ENCODE assay signal across 8 cellular contexts in genomic region chr1:21935393-21935804, GRCh38. TPM values are rescaled to one million over a fixed set of nuclear protein-coding genes. Genes with fewer than 3 reads are reported as not detected.
DNase-seq lines count a peak whose midpoint lies in the region; ATAC-seq and TF ChIP-seq lines count a peak whose summit lies in the region.

No MANE protein-coding gene starts in this region.

- peak overlapping the region; percentile 94 for H3K4me3 Mint-ChIP-seq in HFFc6
- H3K4me3 Mint-ChIP-seq in activated naive CD8-positive, alpha-beta T cell treated with anti-CD3 and anti-CD28 coated beads, Interleukin-2, amount 10 ng/mL, durations not matched to agents 7 days and 5 days, result peak overlapping the region; percentile 65
- H3K4me3 Mint-ChIP-seq in stimulated activated naive B cell treated with anti-CD40 and anti-IgM and Interleukin-4, amounts not matched to agents 10 μg/mL and 1 μg/mL and 100 μg/mL, for 72 hours, result peak overlapping the region; percentile 13 to 39
- H3K4me3 Mint-ChIP-seq in activated T-cell treated with anti-CD3 and anti-CD28 coated beads, Interleukin-2, amount 50 U/mL, for 24 hours, result no peak overlapping the region

- no peak for TF ChIP-seq CTCF in HFFc6 (IDR thresholded peaks at IDR 0.05)

- no peaks in the 10 kb centered on the region; the same call in none of the 2 replicates for H3K27me3 Mint-ChIP-seq in HFFc6 (ENCODE audit: insufficient read depth)
- H3K27me3 Mint-ChIP-seq in activated naive CD8-positive, alpha-beta T cell treated with anti-CD3 and anti-CD28 coated beads, Interleukin-2, amount 10 ng/mL, durations not matched to agents 7 days and 5 days, result peaks cover 30% of the 10 kb centered on the region
- H3K27me3 Mint-ChIP-seq in stimulated activated naive B cell treated with anti-CD40 and anti-IgM and Interleukin-4, amounts not matched to agents 10 μg/mL and 1 μg/mL and 100 μg/mL, for 72 hours, result peaks cover 40 to 50% of the 10 kb centered on the region in 2 donors
- H3K27me3 Mint-ChIP-seq in activated T-cell treated with anti-CD3 and anti-CD28 coated beads, Interleukin-2, amount 50 U/mL, for 24 hours, result peaks cover 17% of the 10 kb centered on the region

- no peak for ATAC-seq in activated naive CD8-positive, alpha-beta T cell treated with anti-CD3 and anti-CD28 coated beads, Interleukin-2, amount 10 ng/mL, durations not matched to agents 7 days and 5 days (ENCODE audit: low read depth)
- no peak for ATAC-seq in stimulated activated naive B cell treated with anti-CD40 and anti-IgM and Interleukin-4, amounts not matched to agents 10 μg/mL and 1 μg/mL and 100 μg/mL, for 72 hours (replicated peaks)
- no peak for ATAC-seq in HG02623 (IDR thresholded peaks at IDR 0.05; ENCODE audit: unreplicated experiment)

- DNase-seq in HFFc6 (peak; percentile 53), iris pigment epithelial cell (ENCODE audit: low read depth) (peak; percentile 40), NCI-H1048 (lab: John Stamatoyannopoulos, UW) (no peak), HuH-7.5 (ENCODE audit: low spot score) (no peak)
- no peak for DNase-seq in activated naive CD8-positive, alpha-beta T cell treated with anti-CD3 and anti-CD28 coated beads, Interleukin-2, amount 10 ng/mL, durations not matched to agents 7 days and 5 days
- no peak for DNase-seq in stimulated activated naive B cell treated with anti-CD40 and anti-IgM and Interleukin-4, amounts not matched to agents 10 μg/mL and 1 μg/mL and 100 μg/mL, for 72 hours
- DNase-seq in activated T-cell treated with anti-CD3 and anti-CD28 coated beads, Interleukin-2, amount 50 U/mL, for 24 hours, result no peak

- peak overlapping the region; percentile 93 for H3K27ac Mint-ChIP-seq in HFFc6
- no peak overlapping the region for H3K27ac Mint-ChIP-seq in activated naive CD8-positive, alpha-beta T cell treated with anti-CD3 and anti-CD28 coated beads, Interleukin-2, amount 10 ng/mL, durations not matched to agents 7 days and 5 days
- H3K27ac Mint-ChIP-seq in stimulated activated naive B cell treated with anti-CD40 and anti-IgM and Interleukin-4, amounts not matched to agents 10 μg/mL and 1 μg/mL and 100 μg/mL, for 72 hours, result no peak overlapping the region
- no peak overlapping the region for H3K27ac Mint-ChIP-seq in activated T-cell treated with anti-CD3 and anti-CD28 coated beads, Interleukin-2, amount 50 U/mL, for 24 hours

- peaks cover 21% of the 10 kb centered on the region for H3K36me3 Mint-ChIP-seq in HFFc6 (ENCODE audit: low read depth)
- no peaks in the 10 kb centered on the region for H3K36me3 Mint-ChIP-seq in activated naive CD8-positive, alpha-beta T cell treated with anti-CD3 and anti-CD28 coated beads, Interleukin-2, amount 10 ng/mL, durations not matched to agents 7 days and 5 days
- no peaks in the 10 kb centered on the region for H3K36me3 Mint-ChIP-seq in stimulated activated naive B cell treated with anti-CD40 and anti-IgM and Interleukin-4, amounts not matched to agents 10 μg/mL and 1 μg/mL and 100 μg/mL, for 72 hours
- no peaks in the 10 kb centered on the region for H3K36me3 Mint-ChIP-seq in activated T-cell treated with anti-CD3 and anti-CD28 coated beads, Interleukin-2, amount 50 U/mL, for 24 hours (ENCODE audit: low read depth)

- POLR2A ChIA-PET in activated naive CD8-positive, alpha-beta T cell treated with anti-CD3 and anti-CD28 coated beads, Interleukin-2, amount 10 ng/mL, durations not matched to agents 7 days and 5 days (lab: Charles Lee), result no interaction called here

- H3K4me1 Mint-ChIP-seq in HFFc6 (ENCODE audit: low read depth), result peaks cover 81% of the 10 kb centered on the region
- peaks cover 16% of the 10 kb centered on the region for H3K4me1 Mint-ChIP-seq in activated naive CD8-positive, alpha-beta T cell treated with anti-CD3 and anti-CD28 coated beads, Interleukin-2, amount 10 ng/mL, durations not matched to agents 7 days and 5 days
- H3K4me1 Mint-ChIP-seq in stimulated activated naive B cell treated with anti-CD40 and anti-IgM and Interleukin-4, amounts not matched to agents 10 μg/mL and 1 μg/mL and 100 μg/mL, for 72 hours, result peaks cover 20 to 37% of the 10 kb centered on the region in 2 donors
- H3K4me1 Mint-ChIP-seq in activated T-cell treated with anti-CD3 and anti-CD28 coated beads, Interleukin-2, amount 50 U/mL, for 24 hours (ENCODE audit: low read depth), result peaks cover 26% of the 10 kb centered on the region

- no peaks in the 10 kb centered on the region for H3K9me3 Mint-ChIP-seq in HFFc6
- no peaks in the 10 kb centered on the region for H3K9me3 Mint-ChIP-seq in activated naive CD8-positive, alpha-beta T cell treated with anti-CD3 and anti-CD28 coated beads, Interleukin-2, amount 10 ng/mL, durations not matched to agents 7 days and 5 days
- H3K9me3 Mint-ChIP-seq in stimulated activated naive B cell treated with anti-CD40 and anti-IgM and Interleukin-4, amounts not matched to agents 10 μg/mL and 1 μg/mL and 100 μg/mL, for 72 hours, result no peaks in the 10 kb centered on the region
- H3K9me3 Mint-ChIP-seq in activated T-cell treated with anti-CD3 and anti-CD28 coated beads, Interleukin-2, amount 50 U/mL, for 24 hours, result no peaks in the 10 kb centered on the region

RNA-seq across cellular contexts. Expression of gene HSPG2, which starts 1.7 kb away (rescaled TPM):
- 100 to 1,000 TPM; 275 to 430 (median 297) TPM for total RNA-seq in HFFc6 (2021; fragmentation: NEBNext Ultra II Directional; extraction: Animal tissue kit (Norgen Biotek cat#: 25700))
- 1 to 10 TPM; 6.7 to 9.5 TPM for total RNA-seq in activated naive CD8-positive, alpha-beta T cell treated with anti-CD3 and anti-CD28 coated beads, Interleukin-2, amount 10 ng/mL, durations not matched to agents 7 days and 5 days

RNA-seq across cellular contexts. Expression of gene CELA3B, which starts 41.4 kb away (rescaled TPM):
- total RNA-seq in HFFc6 (2021; fragmentation: NEBNext Ultra II Directional; extraction: Animal tissue kit (Norgen Biotek cat#: 25700)), result not detected
- total RNA-seq in activated naive CD8-positive, alpha-beta T cell treated with anti-CD3 and anti-CD28 coated beads, Interleukin-2, amount 10 ng/mL, durations not matched to agents 7 days and 5 days, result not detected

Comparison
In these comparisons a context has a peak if more than half of its experiments do, and no peak if none do; other contexts are left out.
1. DNase-seq: peak in HFFc6 (single experiment) and iris pigment epithelial cell (single experiment); none in activated naive CD8-positive, alpha-beta T cell treated with anti-CD3 and anti-CD28 coated beads, Interleukin-2, amount 10 ng/mL, durations not matched to agents 7 days and 5 days (single experiment), stimulated activated naive B cell treated with anti-CD40 and anti-IgM and Interleukin-4, amounts not matched to agents 10 μg/mL and 1 μg/mL and 100 μg/mL, for 72 hours (single experiment), NCI-H1048 (single experiment), HuH-7.5 (single experiment) and activated T-cell treated with anti-CD3 and anti-CD28 coated beads, Interleukin-2, amount 50 U/mL, for 24 hours (single experiment).
2. RNA of gene HSPG2, which starts 1.7 kb away (total RNA-seq): 275 to 430 TPM in HFFc6; 6.7 to 9.5 TPM in activated naive CD8-positive, alpha-beta T cell treated with anti-CD3 and anti-CD28 coated beads, Interleukin-2, amount 10 ng/mL, durations not matched to agents 7 days and 5 days; every median in the first group is over 10 times any median in the second.